ENCODE assay signal across 9 cellular contexts in genomic region chrX:9873952-9874351, GRCh38.
A peak's percentile ranks its signal among the peaks of the same experiment; 100 is the strongest.
DNase-seq lines count a peak whose midpoint lies in the region; ATAC-seq, FAIRE-seq and TF ChIP-seq lines count a peak whose summit lies in the region.
"Had no signal": no experiment of that assay in that cellular context is flagged by ENCODE, and none has a peak within 500 bp of the region (broad histone marks: within the 10 kb centered on the region; RNA-seq: fewer than 3 reads in every experiment).

No MANE protein-coding gene starts in this region.

- no peaks in the 10 kb centered on the region for H3K9me1 ChIP-seq in K562 (ENCODE audit: control insufficient read depth, insufficient read depth, low read length)

- H3K27ac ChIP-seq in CD8-positive, alpha-beta memory T cell (ENCODE audit: low read depth, low read length): no peak overlapping the region
- no peak overlapping the region for H3K27ac ChIP-seq in SU-DHL-6 (ENCODE audit: low read depth, low read length)
- H3K27ac ChIP-seq in K562 (ENCODE audit: extremely low read depth, low read depth, low read length): no peak overlapping the region
- H3K27ac ChIP-seq in lung (ENCODE audit: low read depth in 1 of 2, low read length in 1 of 2): no peak overlapping the region
- H3K27ac ChIP-seq: SK-N-MC had no signal

- no peak overlapping the region for H2AFZ ChIP-seq in SU-DHL-6 (ENCODE audit: low read depth, low read length, severe bottlenecking)
- no peak overlapping the region for H2AFZ ChIP-seq in K562 (ENCODE audit: low read depth, low read length)

- no peaks in the 10 kb centered on the region for H3K9me2 ChIP-seq in SU-DHL-6 (replicated peaks; ENCODE audit: insufficient read depth, low read length)

- no peaks in the 10 kb centered on the region for H3F3A ChIP-seq in SU-DHL-6 (ENCODE audit: insufficient read depth)

- H3K9me3 Mint-ChIP-seq in CD8-positive, alpha-beta memory T cell: peaks cover 0 to 3% (median 0%) of the 10 kb centered on the region in 5 donors

- no peaks in the 10 kb centered on the region for H3K27me3 ChIP-seq in CD8-positive, alpha-beta memory T cell (ENCODE audit: insufficient read depth, low read length, poor library complexity, severe bottlenecking)
- no peaks in the 10 kb centered on the region for H3K27me3 ChIP-seq in SU-DHL-6 (ENCODE audit: low read length)
- H3K27me3 ChIP-seq in K562 (ENCODE audit: control insufficient read depth in 2 of 2, insufficient read depth in 2 of 2, low read length in 2 of 2): peaks cover 2 to 16% of the 10 kb centered on the region in 2 experiments; a peak in 2 of 5 replicates
- H3K27me3 ChIP-seq in lung (ENCODE audit: control insufficient read depth, insufficient read depth): no peaks in the 10 kb centered on the region

- TF ChIP-seq RAD21 in K562 (CRISPR knock-in tag; conservative IDR thresholded peaks at IDR 0.05 in 1 of 2, IDR thresholded peaks at IDR 0.05 in 1 of 2): peak in 1 of 2 experiments; percentile 52; a peak in 2 of 4 replicates

- TF ChIP-seq CTCF in SU-DHL-6 (IDR thresholded peaks at IDR 0.05; ENCODE audit: insufficient read depth, low read length, poor library complexity, severe bottlenecking): peak; percentile 21
- TF ChIP-seq CTCF in K562 (IDR thresholded peaks at IDR 0.05 in 2 of 3, conservative IDR thresholded peaks at IDR 0.05 in 1 of 3; ENCODE audit: insufficient read depth in 2 of 3, low read depth in 1 of 3, low read length in 3 of 3): peak; percentile 47 to 69 (median 49); a peak in 5 of 6 replicates
- peak; percentile 48 for TF ChIP-seq CTCF in lung (IDR thresholded peaks at IDR 0.05; ENCODE audit: control extremely low read depth, extremely low read depth)

- peaks cover 8 to 27% of the 10 kb centered on the region in 2 donors for H3K27me3 Mint-ChIP-seq in CD8-positive, alpha-beta memory T cell

- no peaks in the 10 kb centered on the region for H3K9me3 ChIP-seq in CD8-positive, alpha-beta memory T cell (ENCODE audit: low read length)
- no peaks in the 10 kb centered on the region for H3K9me3 ChIP-seq in SU-DHL-6 (ENCODE audit: insufficient read depth, low read length)
- no peaks in the 10 kb centered on the region for H3K9me3 ChIP-seq in K562 (replicated peaks; ENCODE audit: control insufficient read depth, insufficient read depth, low read depth, low read length)
- peaks cover 0 to 7% of the 10 kb centered on the region in 2 donors for H3K9me3 ChIP-seq in lung (ENCODE audit: control insufficient read depth in 2 of 2, insufficient read depth in 1 of 2, low read length in 1 of 2)

- no peak overlapping the region for H3K27ac Mint-ChIP-seq in CD8-positive, alpha-beta memory T cell

- no peak for TF ChIP-seq POLR2A in K562 (conservative IDR thresholded peaks at IDR 0.05)

- POLR2A ChIA-PET in CD8-positive, alpha-beta memory T cell (lab: Charles Lee): interaction anchor here (0.7 kb wide), 1 partner anchor 211 kb away, joined by 7 read pairs; no protein-coding TSS in a partner anchor
- POLR2A ChIA-PET in K562 (lab: Yijun Ruan, JAX): no interaction called here

- TF ChIP-seq EP300 in K562 (IDR thresholded peaks at IDR 0.05; ENCODE audit: low read length): no peak

- no peaks in the 10 kb centered on the region for H3K36me3 Mint-ChIP-seq in CD8-positive, alpha-beta memory T cell

- intact Hi-C loops in K562 (cut with micrococcal nuclease): loop anchor here (2.0 kb wide), 2 partner anchors 93 to 245 kb away; partner anchors contain the start of gene CLDN34

- peak; percentile 63 for FAIRE-seq in K562 (lab: Jason Lieb, UNC)

- H3K79me2 ChIP-seq in SU-DHL-6 (ENCODE audit: insufficient read depth, low read length): no peaks in the 10 kb centered on the region
- no peaks in the 10 kb centered on the region for H3K79me2 ChIP-seq in K562 (ENCODE audit: control insufficient read depth, insufficient read depth, low read length)

- ATAC-seq in GM19035 (IDR thresholded peaks at IDR 0.05; ENCODE audit: unreplicated experiment): peak; percentile 94
- ATAC-seq in HG03571 (IDR thresholded peaks at IDR 0.05; ENCODE audit: unreplicated experiment): peak; percentile 66
- ATAC-seq in K562: peak; percentile 86
- ATAC-seq in lung (ENCODE audit: insufficient read depth, low FRiP score): peak; percentile 29

- H3K4me2 ChIP-seq in SU-DHL-6 (ENCODE audit: low read depth, low read length, poor library complexity, severe bottlenecking): no peak overlapping the region
- H3K4me2 ChIP-seq in K562 (ENCODE audit: insufficient read depth, low read length): no peak overlapping the region

- H3K4me1 ChIP-seq in CD8-positive, alpha-beta memory T cell (ENCODE audit: insufficient read depth, low read length): no peaks in the 10 kb centered on the region
- H3K4me1 ChIP-seq in K562 (replicated peaks in 1 of 2; ENCODE audit: control insufficient read depth in 2 of 2, insufficient read depth in 2 of 2, low read length in 2 of 2) (no peaks in the 10 kb centered on the region), lung (ENCODE audit: control insufficient read depth in 2 of 2, insufficient read depth in 2 of 2, low read length in 2 of 2) (peaks cover 0 to 2% of the 10 kb centered on the region in 2 donors)

- CTCF ChIA-PET in CD8-positive, alpha-beta memory T cell (lab: Charles Lee): no interaction called here
- CTCF ChIA-PET in K562 (lab: Yijun Ruan, JAX; ENCODE audit: low intra/inter-chr PET ratio): interaction anchor here (0.6 to 4.0 kb wide), 3 partner anchors 119 to 701 kb away, joined by 3 to 42 read pairs (median 3); no protein-coding TSS in a partner anchor

- DNase-seq in CD8-positive, alpha-beta memory T cell: peak in 3 of 5 donors; percentile 3 to 46 (median 13)
- peak; percentile 25 to 47 (median 39) for DNase-seq in K562 (ENCODE audit: extremely low read depth in 1 of 4, low spot score in 3 of 4)
- peak; percentile 56 for DNase-seq in lung (ENCODE audit: low spot score)
- DNase-seq in superior temporal gyrus (ENCODE audit: extremely low spot score): peak; percentile 73
- DNase-seq in iPS-NIHi11 (ENCODE audit: low spot score): no peak

- no peaks in the 10 kb centered on the region for H3K36me3 ChIP-seq in CD8-positive, alpha-beta memory T cell (ENCODE audit: insufficient read depth, low read length)
- no peaks in the 10 kb centered on the region for H3K36me3 ChIP-seq in SU-DHL-6 (ENCODE audit: low read length)
- H3K36me3 ChIP-seq in K562 (ENCODE audit: control insufficient read depth, insufficient read depth, low read length): no peaks in the 10 kb centered on the region
- H3K36me3 ChIP-seq in lung (ENCODE audit: control insufficient read depth in 2 of 2, insufficient read depth in 2 of 2, low read length in 2 of 2): no peaks in the 10 kb centered on the region

- peak overlapping the region in 1 of 7 donors; percentile 17 for H3K4me3 Mint-ChIP-seq in CD8-positive, alpha-beta memory T cell

- H3K9ac ChIP-seq in SU-DHL-6 (ENCODE audit: low read length) (no peak overlapping the region), K562 (ENCODE audit: insufficient read depth in 1 of 2, low read depth in 2 of 2, low read length in 2 of 2) (no peak overlapping the region)

- in situ Hi-C loops in K562 (cut with MboI): no loop called here

- H3K4me1 Mint-ChIP-seq in CD8-positive, alpha-beta memory T cell: peaks cover 2 to 9% (median 3%) of the 10 kb centered on the region in 3 donors

- H4K20me1 ChIP-seq in SU-DHL-6 (ENCODE audit: low read depth, low read length): no peaks in the 10 kb centered on the region
- H4K20me1 ChIP-seq in K562 (replicated peaks; ENCODE audit: control insufficient read depth, insufficient read depth, low read length): no peaks in the 10 kb centered on the region

- no TSS peak for BruUV-seq in K562 (replicated peaks; lab: Mats Ljungman, UMichigan)

- 0% methylated on average over 9 of the region's 9 CpGs for WGBS in K562 (ENCODE audit: insufficient coverage, low coverage, missing lambda C conversion rate)
- WGBS in lung, 2 donors: 48 to 49% methylated on average over 9 of the region's 9 CpGs

- H3K4me3 ChIP-seq in CD8-positive, alpha-beta memory T cell (ENCODE audit: low read length): no peak overlapping the region
- H3K4me3 ChIP-seq in SU-DHL-6 (ENCODE audit: insufficient read depth, low read length, poor library complexity, severe bottlenecking) (no peak overlapping the region), K562 (no peak overlapping the region), lung (no peak overlapping the region)
- H3K4me3 ChIP-seq: SK-N-MC had no signal

TF ChIP-seq in K562, 482 proteins besides CTCF, POLR2A, EP300 and RAD21:
- 0 out of 2 replicates have a peak, but pooled peaks have one; percentile 35 for TF ChIP-seq SMC3 (conservative IDR thresholded peaks at IDR 0.05; ENCODE audit: insufficient read depth, low read depth, low read length)
- TF ChIP-seq, protein P1, sequence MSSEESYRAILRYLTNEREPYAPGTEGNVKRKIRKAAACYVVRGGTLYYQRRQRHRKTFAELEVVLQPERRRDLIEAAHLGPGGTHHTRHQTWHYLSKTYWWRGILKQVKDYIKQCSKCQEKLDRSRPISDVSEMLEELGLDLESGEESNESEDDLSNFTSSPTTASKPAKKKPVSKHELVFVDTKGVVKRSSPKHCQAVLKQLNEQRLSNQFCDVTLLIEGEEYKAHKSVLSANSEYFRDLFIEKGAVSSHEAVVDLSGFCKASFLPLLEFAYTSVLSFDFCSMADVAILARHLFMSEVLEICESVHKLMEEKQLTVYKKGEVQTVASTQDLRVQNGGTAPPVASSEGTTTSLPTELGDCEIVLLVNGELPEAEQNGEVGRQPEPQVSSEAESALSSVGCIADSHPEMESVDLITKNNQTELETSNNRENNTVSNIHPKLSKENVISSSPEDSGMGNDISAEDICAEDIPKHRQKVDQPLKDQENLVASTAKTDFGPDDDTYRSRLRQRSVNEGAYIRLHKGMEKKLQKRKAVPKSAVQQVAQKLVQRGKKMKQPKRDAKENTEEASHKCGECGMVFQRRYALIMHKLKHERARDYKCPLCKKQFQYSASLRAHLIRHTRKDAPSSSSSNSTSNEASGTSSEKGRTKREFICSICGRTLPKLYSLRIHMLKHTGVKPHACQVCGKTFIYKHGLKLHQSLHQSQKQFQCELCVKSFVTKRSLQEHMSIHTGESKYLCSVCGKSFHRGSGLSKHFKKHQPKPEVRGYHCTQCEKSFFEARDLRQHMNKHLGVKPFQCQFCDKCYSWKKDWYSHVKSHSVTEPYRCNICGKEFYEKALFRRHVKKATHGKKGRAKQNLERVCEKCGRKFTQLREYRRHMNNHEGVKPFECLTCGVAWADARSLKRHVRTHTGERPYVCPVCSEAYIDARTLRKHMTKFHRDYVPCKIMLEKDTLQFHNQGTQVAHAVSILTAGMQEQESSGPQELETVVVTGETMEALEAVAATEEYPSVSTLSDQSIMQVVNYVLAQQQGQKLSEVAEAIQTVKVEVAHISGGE (CRISPR knock-in tag; IDR thresholded peaks at IDR 0.05): no peak

Comparison
In these comparisons a context has a peak if more than half of its experiments do, and no peak if none do; other contexts are left out.
1. ATAC-seq: peak in every context shown above with its lines; median percentile 94 in GM19035; 86 in K562; 66 in HG03571; 29 in lung.